ENCODE assay signal across 8 cellular contexts in genomic region chr1:7771673-7772299, GRCh38. TPM values are rescaled to one million over a fixed set of nuclear protein-coding genes. Genes with fewer than 3 reads are reported as not detected.
DNase-seq lines count a peak whose midpoint lies in the region; ATAC-seq and TF ChIP-seq lines count a peak whose summit lies in the region.

No MANE protein-coding gene starts in this region.

- H3K36me3 ChIP-seq in cardiac muscle cell (peaks cover 17% of the 10 kb centered on the region), esophagus muscularis mucosa (peaks cover 4 to 36% (median 4%) of the 10 kb centered on the region in 4 donors), prostate gland (no peaks in the 10 kb centered on the region)

- H3K27ac ChIP-seq in cardiac muscle cell: peak overlapping the region; percentile 90
- H3K27ac ChIP-seq in esophagus muscularis mucosa (replicated peaks in 1 of 4): peak overlapping the region; percentile 91 to 96 (median 93)
- H3K27ac ChIP-seq in prostate gland: peak overlapping the region; percentile 84 to 94

- DNase-seq in cardiac muscle cell (ENCODE audit: low read depth in 1 of 2, low spot score in 1 of 2): no peak
- DNase-seq in Right ventricle myocardium inferior (ENCODE audit: missing footprints): no peak
- DNase-seq in RKO (ENCODE audit: low spot score): peak; percentile 26
- DNase-seq in esophagus muscularis mucosa (ENCODE audit: extremely low spot score): no peak
- DNase-seq in prostate gland (ENCODE audit: low spot score): no peak
- no peak for DNase-seq in GM19240 (ENCODE audit: insufficient read length, low spot score)
- no peak for DNase-seq in NCI-H1694 (lab: John Stamatoyannopoulos, UW)
- no peak for DNase-seq in A172 (ENCODE audit: low spot score)

- no peak for TF ChIP-seq POLR2A in esophagus muscularis mucosa (IDR thresholded peaks at IDR 0.05; ENCODE audit: low read depth)
- no peak for TF ChIP-seq POLR2A in prostate gland (IDR thresholded peaks at IDR 0.05)

- no peak for TF ChIP-seq EP300 in esophagus muscularis mucosa (IDR thresholded peaks at IDR 0.05)

- 12% methylated on average over 23 of the region's 24 CpGs for WGBS in esophagus muscularis mucosa
- WGBS in prostate gland: 6% methylated on average over 24 of the region's 24 CpGs

- intact Hi-C loops in Right ventricle myocardium inferior (cut with DNase I): no loop called here
- intact Hi-C loops in esophagus muscularis mucosa (cut with DNase I): no loop called here
- intact Hi-C loops in prostate gland (cut with DNase I): no loop called here

- TF ChIP-seq CTCF in cardiac muscle cell (IDR thresholded peaks at IDR 0.05; ENCODE audit: low read depth, low read length) (no peak), esophagus muscularis mucosa (IDR thresholded peaks at IDR 0.05) (no peak), prostate gland (IDR thresholded peaks at IDR 0.05) (no peak)

- H3K27me3 ChIP-seq in cardiac muscle cell: no peaks in the 10 kb centered on the region
- H3K27me3 ChIP-seq in esophagus muscularis mucosa: no peaks in the 10 kb centered on the region
- no peaks in the 10 kb centered on the region for H3K27me3 ChIP-seq in prostate gland (replicated peaks; ENCODE audit: insufficient read depth)

- no peaks in the 10 kb centered on the region for H3K4me1 ChIP-seq in cardiac muscle cell (ENCODE audit: low read depth)
- H3K4me1 ChIP-seq in esophagus muscularis mucosa: peaks cover 11 to 30% (median 26%) of the 10 kb centered on the region in 4 donors
- H3K4me1 ChIP-seq in prostate gland (replicated peaks): peaks cover 5% of the 10 kb centered on the region

- H3K4me3 ChIP-seq in cardiac muscle cell (peak overlapping the region; percentile 70), esophagus muscularis mucosa (peak overlapping the region; percentile 82 to 99 (median 90)), prostate gland (peak overlapping the region; percentile 90 to 92)

- no peak for ATAC-seq in Right ventricle myocardium inferior

- H3K9me3 ChIP-seq in cardiac muscle cell (ENCODE audit: low read depth) (no peaks in the 10 kb centered on the region), esophagus muscularis mucosa (no peaks in the 10 kb centered on the region), prostate gland (no peaks in the 10 kb centered on the region)

RNA-seq across cellular contexts. Expression of gene VAMP3, which starts 0.7 kb away (rescaled TPM):
- total RNA-seq in cardiac muscle cell: 45.6 and 51.2 TPM in 2 replicates
- polyA plus RNA-seq in cardiac muscle cell: 68.4 and 88.3 TPM in 2 replicates
- total RNA-seq in Right ventricle myocardium inferior: 68.6 TPM
- total RNA-seq in esophagus muscularis mucosa: 100 to 1,000 TPM in 2 of 4 donors, 10 to 100 TPM in 2; 90.3 to 114 (median 99.5) TPM
- total RNA-seq in prostate gland: 10 to 100 TPM; 85.2 to 95.1 TPM
- 126 and 138 TPM in 2 replicates for total RNA-seq in A172 (2014; rRNA removed; shearing (Covaris generic))

RNA-seq across cellular contexts. Expression of gene PER3, which starts 12.3 kb away (rescaled TPM):
- total RNA-seq in cardiac muscle cell (1.9 and 13.2 TPM in 2 replicates), Right ventricle myocardium inferior (15.4 TPM), esophagus muscularis mucosa (10 to 100 TPM; 25.8 to 45.8 (median 42.6) TPM), prostate gland (10 to 100 TPM; 12.0 to 20.6 TPM)
- 2.9 and 12.9 TPM in 2 replicates for polyA plus RNA-seq in cardiac muscle cell
- total RNA-seq in A172 (2014; rRNA removed; shearing (Covaris generic)): 6.0 and 6.1 TPM in 2 replicates
